Comparison of ENCODE assay signal across 1 cellular context in genomic region chr6:41545703-41546474, GRCh38.
TF ChIP-seq lines count a peak whose summit lies in the region.

Gene FOXP4 (plus strand): TSS chr6:41546381. CDS start chr6:41565761, 19,380 bp downstream.

TF ChIP-seq in GM12878, 131 proteins besides CTCF, POLR2A, EP300 and RAD21 (continued from another document and continues in another):
- TF ChIP-seq HSF1 (IDR thresholded peaks at IDR 0.05; ENCODE audit: low read depth, low read length) = no peak
- peak; percentile 52; the same call in 1 of the 2 replicates for TF ChIP-seq POLR2AphosphoS5 (IDR thresholded peaks at IDR 0.05; ENCODE audit: low read length)
- TF ChIP-seq E2F8 (IDR thresholded peaks at IDR 0.05; ENCODE audit: low read depth, partially characterized antibody) = no peak
- TF ChIP-seq EGR1 (IDR thresholded peaks at IDR 0.05; ENCODE audit: borderline replicate concordance in 1 of 2, low read depth in 2 of 2, low read length in 2 of 2) = peak in 1 of 2 experiments; percentile 43; a peak in 1 of 3 replicates
- TF ChIP-seq MEF2A (IDR thresholded peaks at IDR 0.05; ENCODE audit: insufficient read depth, low read depth, low read length) = no peak
- no peak for TF ChIP-seq CBFB (IDR thresholded peaks at IDR 0.05; ENCODE audit: low read depth)
- no peak for TF ChIP-seq CBX3 (IDR thresholded peaks at IDR 0.05; ENCODE audit: borderline replicate concordance, low read depth)
- peak; percentile 81; the same call in 1 of the 2 replicates for TF ChIP-seq ZNF207 (IDR thresholded peaks at IDR 0.05; ENCODE audit: borderline replicate concordance)
- peak; percentile 85; the same call in 1 of the 2 replicates for TF ChIP-seq MLLT1 (IDR thresholded peaks at IDR 0.05)
- TF ChIP-seq CREM (IDR thresholded peaks at IDR 0.05; ENCODE audit: low read depth) = 0 out of 2 replicates have a peak, but pooled peaks have one; percentile 7
- peak; percentile 92 for TF ChIP-seq RELB (IDR thresholded peaks at IDR 0.05; ENCODE audit: low read depth)
- 0 out of 2 replicates have a peak, but pooled peaks have one; percentile 49 for TF ChIP-seq HDGF (IDR thresholded peaks at IDR 0.05)
- no peak for TF ChIP-seq NFYA (IDR thresholded peaks at IDR 0.05; ENCODE audit: borderline replicate concordance, low read depth, low read length)
- TF ChIP-seq NBN (IDR thresholded peaks at IDR 0.05) = peak; percentile 98
- TF ChIP-seq PAX5 (IDR thresholded peaks at IDR 0.05; ENCODE audit: borderline replicate concordance, low read depth, low read length) = peak; percentile 92
- peak; percentile 15 to 59; a peak in 2 of 4 replicates for TF ChIP-seq BHLHE40 (IDR thresholded peaks at IDR 0.05; ENCODE audit: borderline replicate concordance in 1 of 2, low read depth in 2 of 2, low read length in 1 of 2)
- TF ChIP-seq HCFC1 (IDR thresholded peaks at IDR 0.05; ENCODE audit: low read length) = no peak
- TF ChIP-seq RB1 (IDR thresholded peaks at IDR 0.05; ENCODE audit: borderline replicate concordance) = peak; percentile 51; the same call in 1 of the 2 replicates
- peak; percentile 74 for TF ChIP-seq EED (IDR thresholded peaks at IDR 0.05; ENCODE audit: low read depth)
- TF ChIP-seq ZNF592 (IDR thresholded peaks at IDR 0.05) = no peak
- no peak for TF ChIP-seq BCL11A (IDR thresholded peaks at IDR 0.05; ENCODE audit: low read depth, low read length)
- TF ChIP-seq CREB1 (IDR thresholded peaks at IDR 0.05; ENCODE audit: low read depth) = no peak
- no peak; the same call in 1 of the 2 replicates for TF ChIP-seq SMARCA5 (IDR thresholded peaks at IDR 0.05)
- 0 out of 2 replicates have a peak, but pooled peaks have one; percentile 49 for TF ChIP-seq CHD1 (IDR thresholded peaks at IDR 0.05; ENCODE audit: low read depth, low read length)
- TF ChIP-seq RFX5 (IDR thresholded peaks at IDR 0.05; ENCODE audit: low read depth, low read length) = no peak
- peak; percentile 70 for TF ChIP-seq MEF2B (IDR thresholded peaks at IDR 0.05; ENCODE audit: partially characterized antibody, poor library complexity, severe bottlenecking)
- no peak for TF ChIP-seq E4F1 (IDR thresholded peaks at IDR 0.05; ENCODE audit: borderline replicate concordance, partially characterized antibody)
- TF ChIP-seq SIN3A (IDR thresholded peaks at IDR 0.05; ENCODE audit: low read depth, low read length) = peak; percentile 78; the same call in 1 of the 2 replicates
- TF ChIP-seq IRF5 (IDR thresholded peaks at IDR 0.05; ENCODE audit: borderline replicate concordance) = no peak
- no peak for TF ChIP-seq FOXM1 (IDR thresholded peaks at IDR 0.05; ENCODE audit: low read depth, low read length)
- TF ChIP-seq DPF2 (IDR thresholded peaks at IDR 0.05) = peak; percentile 78
- TF ChIP-seq CUX1 (IDR thresholded peaks at IDR 0.05; ENCODE audit: insufficient replicate concordance, low read depth, low read length) = no peak
- TF ChIP-seq PML (IDR thresholded peaks at IDR 0.05; ENCODE audit: low read length) = no peak
- TF ChIP-seq NR2C2 (IDR thresholded peaks at IDR 0.05; ENCODE audit: borderline replicate concordance, control insufficient read depth, insufficient read length, low read depth) = no peak
